ENCODE assay signal across 8 cellular contexts in the genomic region with DNA sequence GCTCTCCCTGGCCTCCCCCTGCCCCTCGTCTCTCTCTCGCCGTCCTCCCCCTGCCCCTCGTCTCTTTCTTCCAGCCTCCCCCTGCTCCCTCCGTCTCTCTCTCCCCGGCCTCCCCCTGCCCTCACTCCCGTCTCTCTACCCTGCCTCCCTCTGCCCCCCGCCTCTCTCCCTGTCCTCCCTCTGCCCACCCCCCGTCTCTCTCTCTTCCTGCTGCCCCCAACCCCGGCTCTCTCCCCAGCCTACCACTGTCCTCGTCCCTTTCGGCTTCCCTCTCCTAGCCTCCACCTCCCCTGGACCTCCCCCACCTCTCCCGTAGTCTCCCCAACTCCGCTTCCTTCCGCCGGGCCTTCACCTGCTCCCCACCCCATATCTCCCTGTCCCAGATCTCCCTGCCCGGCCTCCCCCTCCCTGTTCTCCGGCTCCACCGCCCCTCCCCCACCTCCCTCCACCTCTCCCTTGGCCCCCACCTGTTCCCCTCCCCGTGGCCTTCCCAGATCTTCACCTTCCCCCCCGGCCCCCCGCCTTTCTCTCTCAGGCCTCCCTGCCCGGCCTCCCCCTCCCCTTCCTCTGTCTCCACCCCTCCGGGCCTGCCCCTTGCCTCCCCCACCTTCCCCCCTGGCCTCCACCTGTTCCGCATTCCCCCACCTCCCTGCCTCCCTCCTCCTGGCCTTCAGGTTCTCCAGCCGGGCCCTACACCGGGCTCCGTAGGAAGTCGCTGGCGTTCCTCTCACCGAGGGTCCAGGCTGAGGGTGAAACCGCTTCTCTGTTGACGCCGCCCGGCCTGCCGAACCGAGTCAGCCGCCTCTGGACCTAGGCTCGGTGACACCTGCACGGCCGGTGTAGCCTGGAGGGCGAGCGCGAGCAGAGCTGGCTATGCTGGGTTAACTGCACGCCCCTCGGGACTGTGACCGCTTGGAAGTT. TPM values are rescaled to one million over a fixed set of nuclear protein-coding genes. Genes with fewer than 3 reads are reported as not detected.
DNase-seq lines count a peak whose midpoint lies in the region; ATAC-seq, FAIRE-seq and TF ChIP-seq lines count a peak whose summit lies in the region.

No MANE protein-coding gene starts in this region.

- peak in 1 of 3 donors; percentile 16 for DNase-seq in CD4-positive, CD25-positive, alpha-beta regulatory T cell
- DNase-seq in Jurkat, Clone E6-1 (ENCODE audit: low read depth, low spot score) = no peak
- DNase-seq in lung (ENCODE audit: low spot score) = peak; percentile 38
- peak; percentile 46 for DNase-seq in urothelium cell line (ENCODE audit: low spot score)
- no peak for DNase-seq in effector CD8-positive, alpha-beta T cell (lab: John Stamatoyannopoulos, UW)

- ATAC-seq in CD4-positive, CD25-positive, alpha-beta regulatory T cell (ENCODE audit: low read depth in 2 of 2) = no peak
- ATAC-seq in lung (ENCODE audit: insufficient read depth, low FRiP score) (no peak), GM19463 (IDR thresholded peaks at IDR 0.05; ENCODE audit: unreplicated experiment) (no peak), GM19328 (IDR thresholded peaks at IDR 0.05; ENCODE audit: unreplicated experiment) (no peak)

- H3K9me3 Mint-ChIP-seq in CD4-positive, CD25-positive, alpha-beta regulatory T cell = no peaks in the 10 kb centered on the region
- H3K9me3 Mint-ChIP-seq in brain = no peaks in the 10 kb centered on the region

- no peak for FAIRE-seq in urothelium cell line (lab: Jason Lieb, UNC)

- H3K4me3 ChIP-seq in CD4-positive, CD25-positive, alpha-beta regulatory T cell (ENCODE audit: low read depth, low read length) = peak overlapping the region; percentile 51
- peak overlapping the region; percentile 84 for H3K4me3 ChIP-seq in Jurkat, Clone E6-1 (ENCODE audit: low read length)
- H3K4me3 ChIP-seq in lung = peak overlapping the region; percentile 92

- H3K36me3 Mint-ChIP-seq in CD4-positive, CD25-positive, alpha-beta regulatory T cell = peaks cover 9% of the 10 kb centered on the region
- peaks cover 24% of the 10 kb centered on the region for H3K36me3 Mint-ChIP-seq in brain

- peaks cover 14 to 46% (median 24%) of the 10 kb centered on the region in 4 donors for H3K4me1 Mint-ChIP-seq in CD4-positive, CD25-positive, alpha-beta regulatory T cell
- peaks cover 52% of the 10 kb centered on the region for H3K4me1 Mint-ChIP-seq in brain

- H3K4me1 ChIP-seq in CD4-positive, CD25-positive, alpha-beta regulatory T cell (ENCODE audit: control insufficient read depth, insufficient read depth, low read length, poor library complexity, severe bottlenecking) = peaks cover 33% of the 10 kb centered on the region
- peaks cover 11 to 14% of the 10 kb centered on the region in 2 donors for H3K4me1 ChIP-seq in lung (ENCODE audit: control insufficient read depth in 2 of 2, insufficient read depth in 2 of 2, low read length in 2 of 2)

- peak overlapping the region; percentile 86 to 97 (median 88) for H3K27ac Mint-ChIP-seq in CD4-positive, CD25-positive, alpha-beta regulatory T cell
- peak overlapping the region; percentile 69 to 98 (median 91) for H3K27ac Mint-ChIP-seq in brain

- H3K4me3 Mint-ChIP-seq in CD4-positive, CD25-positive, alpha-beta regulatory T cell = peak overlapping the region; percentile 91 to 98 (median 94)
- peak overlapping the region; percentile 86 to 96 (median 92) for H3K4me3 Mint-ChIP-seq in brain

- peaks cover 6% of the 10 kb centered on the region for H3K36me3 ChIP-seq in CD4-positive, CD25-positive, alpha-beta regulatory T cell (ENCODE audit: control insufficient read depth, insufficient read depth, low read length)
- peaks cover 0 to 6% of the 10 kb centered on the region in 2 donors for H3K36me3 ChIP-seq in lung (ENCODE audit: control insufficient read depth in 2 of 2, insufficient read depth in 2 of 2, low read length in 2 of 2)

- H3K27ac ChIP-seq in CD4-positive, CD25-positive, alpha-beta regulatory T cell (ENCODE audit: insufficient read depth, low read length, poor library complexity, severe bottlenecking) = peak overlapping the region; percentile 80
- H3K27ac ChIP-seq in lung (ENCODE audit: low read depth in 1 of 2, low read length in 1 of 2) = peak overlapping the region; percentile 4 to 87

- H3K9me3 ChIP-seq in CD4-positive, CD25-positive, alpha-beta regulatory T cell (ENCODE audit: control insufficient read depth in 2 of 2, low read length in 2 of 2) = no peaks in the 10 kb centered on the region
- no peaks in the 10 kb centered on the region for H3K9me3 ChIP-seq in lung (ENCODE audit: control insufficient read depth in 2 of 2, insufficient read depth in 1 of 2, low read length in 1 of 2)

- no peaks in the 10 kb centered on the region for H3K27me3 ChIP-seq in CD4-positive, CD25-positive, alpha-beta regulatory T cell (ENCODE audit: control insufficient read depth, insufficient read depth, low read length)
- H3K27me3 ChIP-seq in lung (ENCODE audit: control insufficient read depth, insufficient read depth) = no peaks in the 10 kb centered on the region

- 14% methylated on average over 47 of the region's 47 CpGs for WGBS in lung, 2 donors

- TF ChIP-seq CTCF in brain (conservative IDR thresholded peaks at IDR 0.05) (no peak), lung (IDR thresholded peaks at IDR 0.05; ENCODE audit: control extremely low read depth, extremely low read depth) (no peak)

- H3K27me3 Mint-ChIP-seq in CD4-positive, CD25-positive, alpha-beta regulatory T cell = no peaks in the 10 kb centered on the region
- peaks cover 7% of the 10 kb centered on the region for H3K27me3 Mint-ChIP-seq in brain

RNA-seq across cellular contexts. Expression of gene GET4, which starts 1.2 kb away (rescaled TPM):
- total RNA-seq in CD4-positive, CD25-positive, alpha-beta regulatory T cell = 67.8 TPM
- polyA plus RNA-seq in CD4-positive, CD25-positive, alpha-beta regulatory T cell = 10 to 100 TPM; 23.9 to 30.8 (median 28.4) TPM
- 50.2 TPM for polyA plus RNA-seq in Jurkat, Clone E6-1 (2012; ENCODE audit: insufficient read depth, insufficient read length)
- polyA plus RNA-seq in brain (ENCODE audit: insufficient read depth, low read depth, low replicate concordance) = 37.7 TPM
- total RNA-seq in lung = 10 to 100 TPM; 34.1 to 39.9 TPM
- polyA plus RNA-seq in lung = 10 to 100 TPM; 40.1 to 41.8 TPM

RNA-seq across cellular contexts. Expression of gene SUN1, which starts 45.3 kb away (rescaled TPM):
- total RNA-seq in CD4-positive, CD25-positive, alpha-beta regulatory T cell = 90.0 TPM
- polyA plus RNA-seq in CD4-positive, CD25-positive, alpha-beta regulatory T cell = 10 to 100 TPM; 46.8 to 56.1 (median 53.7) TPM
- 87.2 TPM for polyA plus RNA-seq in Jurkat, Clone E6-1 (2012; ENCODE audit: insufficient read depth, insufficient read length)
- polyA plus RNA-seq in brain (ENCODE audit: insufficient read depth, low read depth, low replicate concordance) = 128 TPM
- total RNA-seq in lung = 100 to 1,000 TPM; 133 to 349 TPM
- 10 to 100 TPM; 69.6 to 74.4 TPM for polyA plus RNA-seq in lung

Comparison
In these comparisons a context has a peak if more than half of its experiments do, and no peak if none do; other contexts are left out.
1. DNase-seq: peak in lung (single experiment) and urothelium cell line (single experiment); none in Jurkat, Clone E6-1 (single experiment) and effector CD8-positive, alpha-beta T cell (single experiment).
2. Peak in every context shown above with its lines, with median percentiles within 50 percentile points of each other: H3K4me3 ChIP-seq.